ENCODE assay signal across 9 cellular contexts in genomic region chr9:130847306-130848217, GRCh38. TPM values are rescaled to one million over a fixed set of nuclear protein-coding genes. Genes with fewer than 3 reads are reported as not detected.
DNase-seq lines count a peak whose midpoint lies in the region; ATAC-seq, FAIRE-seq and TF ChIP-seq lines count a peak whose summit lies in the region.
"Had no signal": no experiment of that assay in that cellular context is flagged by ENCODE, and none has a peak within 500 bp of the region (broad histone marks: within the 10 kb centered on the region; RNA-seq: fewer than 3 reads in every experiment).

No MANE protein-coding gene starts in this region.

- H3K4me3 ChIP-seq in HUES48 (ENCODE audit: low read depth, low read length) (no peak overlapping the region), cardiac fibroblast (replicated peaks in 1 of 2; ENCODE audit: low read depth in 2 of 2, low read length in 2 of 2) (no peak overlapping the region), keratinocyte (ENCODE audit: control insufficient read depth in 2 of 3, extremely low read depth in 1 of 3, insufficient read depth in 2 of 3, low read depth in 1 of 3, low read length in 3 of 3) (peak overlapping the region in 2 of 3 experiments; percentile 2 to 9)

- H3K27ac ChIP-seq in HUES48 (ENCODE audit: low read depth, low read length), result peak overlapping the region; percentile 93
- H3K27ac ChIP-seq in keratinocyte (ENCODE audit: control insufficient read depth, insufficient read depth, low read length), result peak overlapping the region; percentile 65
- H3K27ac ChIP-seq in substantia nigra (ENCODE audit: low read depth, low read length, poor library complexity, severe bottlenecking), result peak overlapping the region; percentile 73

- H3K4me1 ChIP-seq in HUES48 (ENCODE audit: control insufficient read depth, insufficient read depth, low read length) (peaks cover 36% of the 10 kb centered on the region), keratinocyte (ENCODE audit: control insufficient read depth, extremely low read depth, insufficient read depth, low read length) (peaks cover 28% of the 10 kb centered on the region)

- TF ChIP-seq CTCF in cardiac fibroblast (IDR thresholded peaks at IDR 0.05; ENCODE audit: low read depth, low read length) (peak; percentile 36), keratinocyte (optimal IDR thresholded peaks at IDR 0.05 in 1 of 3, IDR thresholded peaks at IDR 0.05 in 1 of 3, conservative IDR thresholded peaks at IDR 0.05 in 1 of 3; ENCODE audit: extremely low read depth in 1 of 3, insufficient read depth in 2 of 3, low read length in 3 of 3) (peak in 2 of 3 experiments; percentile 27 to 58), D721Med (IDR thresholded peaks at IDR 0.05; ENCODE audit: insufficient read depth, missing control alignments) (no peak)

- peak overlapping the region; percentile 38 for H3K4me2 ChIP-seq in keratinocyte (ENCODE audit: control insufficient read depth, extremely low read depth, insufficient read depth, low read depth, low read length)

- H3K9ac ChIP-seq in HUES48 (ENCODE audit: low read depth, low read length), result peak overlapping the region; percentile 9; the same call in 1 of the 2 replicates
- peak overlapping the region; percentile 8 for H3K9ac ChIP-seq in keratinocyte (ENCODE audit: control insufficient read depth, extremely low read depth, insufficient read depth, low read length)

- H3K36me3 ChIP-seq in HUES48 (ENCODE audit: control insufficient read depth, insufficient read depth, low read length), result no peaks in the 10 kb centered on the region; the same call in 1 of the 2 replicates
- no peaks in the 10 kb centered on the region for H3K36me3 ChIP-seq in keratinocyte (ENCODE audit: control insufficient read depth in 2 of 2, extremely low read depth in 1 of 2, insufficient read depth in 2 of 2, low read length in 2 of 2)

- H3K9me3 ChIP-seq in HUES48 (ENCODE audit: control insufficient read depth, insufficient read depth, low read length) (no peaks in the 10 kb centered on the region), keratinocyte (ENCODE audit: control insufficient read depth, low read depth, low read length) (no peaks in the 10 kb centered on the region)

- no peak overlapping the region for H2AFZ ChIP-seq in keratinocyte (ENCODE audit: control insufficient read depth, low read length)

- dilution Hi-C loops in keratinocyte (cut with MboI; ENCODE audit: extremely low pct_ligation_motif_present, low sequenced_read_pairs), result no loop called here

- H3K79me2 ChIP-seq in keratinocyte (ENCODE audit: control insufficient read depth, insufficient read depth, low read length), result peaks cover 74% of the 10 kb centered on the region

- no peaks in the 10 kb centered on the region for H4K20me1 ChIP-seq in keratinocyte (ENCODE audit: control insufficient read depth, extremely low read depth, insufficient read depth, low read length)

- H3K27me3 ChIP-seq in HUES48 (ENCODE audit: control insufficient read depth, insufficient read depth, low read length) (no peaks in the 10 kb centered on the region), keratinocyte (ENCODE audit: control insufficient read depth, extremely low read depth, insufficient read depth, low read length) (no peaks in the 10 kb centered on the region)

- peak; percentile 100 for DNase-seq in cardiac fibroblast (ENCODE audit: low read depth in 2 of 2)
- peak; percentile 74 for DNase-seq in keratinocyte (ENCODE audit: low read depth, low spot score)
- DNase-seq in substantia nigra (lab: John Stamatoyannopoulos, UW), result peak in 3 of 49 donors; percentile 24 to 42 (median 31)
- no peak for DNase-seq in NCI-H128 (lab: John Stamatoyannopoulos, UW; ENCODE audit: unreplicated experiment)
- no peak for DNase-seq in cerebellar nuclear complex (lab: John Stamatoyannopoulos, UW)
- no peak for DNase-seq in D721Med (ENCODE audit: insufficient read length, low spot score)
- DNase-seq: activated naive CD8-positive, alpha-beta T cell treated with anti-CD3 and anti-CD28 coated beads for 36 hours had no signal

- peaks cover 4% of the 10 kb centered on the region for H3K9me1 ChIP-seq in keratinocyte (ENCODE audit: control insufficient read depth, extremely low read depth, insufficient read depth, low read length)

- no peak for ATAC-seq in GM21515 (IDR thresholded peaks at IDR 0.05; ENCODE audit: unreplicated experiment)

- FAIRE-seq in keratinocyte (lab: Jason Lieb, UNC), result peak; percentile 86
- no peak for FAIRE-seq in D721Med (lab: Jason Lieb, UNC)

RNA-seq across cellular contexts. Expression of gene ABL1, which starts 12.5 kb away (rescaled TPM):
- 13.8 to 20.3 TPM (median 17.0 TPM) in 3 replicates for polyA plus RNA-seq in keratinocyte
- 4.4 TPM for polyA plus RNA-seq in keratinocyte (2011; ENCODE audit: low read depth)
- 18.5 and 19.7 TPM in 2 replicates for polyA plus RNA-seq in keratinocyte (2011; cell fraction: cytosol; rRNA removed)
- 32.4 and 44.0 TPM in 2 replicates for polyA plus RNA-seq in keratinocyte (2011; cell fraction: nucleus; rRNA removed)
- 13.8 and 31.5 TPM in 2 replicates for polyA plus RNA-seq in keratinocyte (2012; ENCODE audit: low replicate concordance)
- 32.8 to 61.8 TPM (median 37.2 TPM) in 3 replicates for polyA minus RNA-seq in keratinocyte
- polyA minus RNA-seq in keratinocyte (2011; cell fraction: cytosol; rRNA and poly(A)+ RNA removed), result 35.9 TPM
- polyA minus RNA-seq in keratinocyte (2011; cell fraction: nucleus; rRNA and poly(A)+ RNA removed), result 34.1 and 59.8 TPM in 2 replicates

RNA-seq across cellular contexts. Expression of gene QRFP, which starts 49.0 kb away (rescaled TPM):
- not detected in 3 replicates for polyA plus RNA-seq in keratinocyte
- polyA plus RNA-seq in keratinocyte (2011; ENCODE audit: low read depth), result not detected
- polyA plus RNA-seq in keratinocyte (2011; cell fraction: cytosol; rRNA removed), result not detected in 2 replicates
- polyA plus RNA-seq in keratinocyte (2011; cell fraction: nucleus; rRNA removed), result not detected in 2 replicates
- polyA plus RNA-seq in keratinocyte (2012; ENCODE audit: low replicate concordance), result 0.10 and 0.18 TPM in 2 replicates
- polyA minus RNA-seq in keratinocyte, result not detected in 3 replicates
- not detected for polyA minus RNA-seq in keratinocyte (2011; cell fraction: cytosol; rRNA and poly(A)+ RNA removed)
- polyA minus RNA-seq in keratinocyte (2011; cell fraction: nucleus; rRNA and poly(A)+ RNA removed), result not detected in 2 replicates

Comparison
In these comparisons a context has a peak if more than half of its experiments do, and no peak if none do; other contexts are left out.
1. H3K4me3 ChIP-seq: peak in keratinocyte (2 of 3); none in HUES48 (single experiment) and cardiac fibroblast (0 of 2).
2. DNase-seq: peak in cardiac fibroblast (2 of 2) and keratinocyte (single experiment); none in NCI-H128 (single experiment), cerebellar nuclear complex (0 of 2) and D721Med (single experiment).
3. Peak in every context shown above with its lines, with median percentiles within 50 percentile points of each other: H3K27ac ChIP-seq.